Comparison of ENCODE assay signal across 11 cellular contexts in the genomic region with DNA sequence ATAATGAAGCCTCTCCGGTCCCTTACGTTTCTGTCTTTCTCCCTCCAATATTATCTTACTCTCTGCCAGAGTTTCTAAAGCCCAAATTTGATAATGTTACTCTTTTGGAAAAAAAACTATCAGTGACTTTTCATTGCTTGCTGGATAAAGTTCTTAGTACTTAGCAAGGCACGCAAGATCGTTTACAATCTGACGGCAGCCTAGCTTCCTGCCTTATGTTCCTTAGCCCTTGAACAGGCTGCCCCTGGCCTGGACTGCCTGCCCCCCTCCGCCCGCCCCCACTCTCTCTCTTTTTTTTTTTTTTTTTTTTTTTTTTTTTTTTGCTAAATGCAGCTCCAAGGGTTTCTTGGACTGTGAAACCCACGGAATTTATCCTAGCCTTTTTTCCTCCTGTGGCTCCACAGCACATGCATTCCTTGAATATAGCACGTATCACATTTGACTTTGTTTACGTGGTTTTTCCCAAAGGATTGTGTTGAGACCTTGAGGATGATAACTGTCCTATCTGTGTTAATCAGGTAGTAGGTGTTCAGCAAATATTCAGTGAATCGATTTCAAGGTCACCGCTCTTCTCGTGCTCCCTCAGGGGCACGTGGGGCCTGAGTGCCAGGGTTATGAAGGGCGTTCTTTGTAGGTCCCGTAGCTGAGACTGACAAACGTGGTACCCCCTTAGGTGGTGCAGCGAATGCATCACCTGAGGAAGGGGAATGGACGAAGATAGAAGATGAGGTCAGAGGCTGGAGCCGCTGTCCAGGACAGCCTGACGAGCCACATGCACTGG.
DNase-seq lines count a peak whose midpoint lies in the region; ATAC-seq and TF ChIP-seq lines count a peak whose summit lies in the region.
"Had no signal": no experiment of that assay in that cellular context is flagged by ENCODE, and none has a peak within 500 bp of the region (broad histone marks: within the 10 kb centered on the region; RNA-seq: fewer than 3 reads in every experiment).

No MANE protein-coding gene starts in this region.

- H3K4me1 ChIP-seq in Caco-2 (peaks cover 24% of the 10 kb centered on the region), iPS-20b (ENCODE audit: insufficient read depth, low read length) (peaks cover 6% of the 10 kb centered on the region; the same call in 1 of the 2 replicates)

- TF ChIP-seq CTCF in Caco-2 (IDR thresholded peaks at IDR 0.05; ENCODE audit: insufficient read depth in 1 of 2, low read depth in 1 of 2, low read length in 1 of 2, severe bottlenecking in 1 of 2, unreplicated experiment in 1 of 2) = no peak
- no peak for TF ChIP-seq CTCF in cardiac fibroblast (IDR thresholded peaks at IDR 0.05; ENCODE audit: low read depth, low read length)

- ATAC-seq in HG03460 (IDR thresholded peaks at IDR 0.05; ENCODE audit: unreplicated experiment) = no peak

- DNase-seq in Caco-2 = no peak
- peak; percentile 41 to 78 for DNase-seq in cardiac fibroblast (ENCODE audit: low read depth in 2 of 2)
- DNase-seq in renal cortical epithelial cell (ENCODE audit: low read depth) = peak; percentile 63
- no peak for DNase-seq in DMS153 (lab: John Stamatoyannopoulos, UW)
- DNase-seq in T-helper 2 cell = no peak
- no peak for DNase-seq in NOMO-1 treated with DMSO at 0.1 percent for 48 hours (lab: John Stamatoyannopoulos, UW; ENCODE audit: unreplicated experiment)
- DNase-seq: activated T-cell treated with anti-CD3 and anti-CD28 coated beads, Interleukin-2, amount 50 U/mL, for 48 hours; RPMI8226; stimulated activated naive CD4-positive, alpha-beta T cell had no signal

- H3K36me3 ChIP-seq in Caco-2 (ENCODE audit: control insufficient read depth, insufficient read depth, low read length) (peaks cover 1% of the 10 kb centered on the region; the same call in 1 of the 2 replicates), iPS-20b (ENCODE audit: insufficient read depth, low read depth, low read length) (no peaks in the 10 kb centered on the region; the same call in 1 of the 2 replicates)

- no peak overlapping the region for H3K27ac ChIP-seq in iPS-20b (ENCODE audit: low read length)

- 0 out of 2 replicates have a peak overlapping the region, but pooled peaks have one; percentile 6 for H3K9ac ChIP-seq in iPS-20b (ENCODE audit: low read depth, low read length)

- peak overlapping the region; percentile 81 for H3K27ac Mint-ChIP-seq in Caco-2 (ENCODE audit: unreplicated experiment)

- H3K36me3 Mint-ChIP-seq in Caco-2 (ENCODE audit: insufficient read depth, unreplicated experiment) = peaks cover 30% of the 10 kb centered on the region

- intact Hi-C loops in Caco-2 (cut with micrococcal nuclease; ENCODE audit: unreplicated experiment) = no loop called here

- H3K4me3 Mint-ChIP-seq in Caco-2 (ENCODE audit: unreplicated experiment) = no peak overlapping the region

- H3K9me3 ChIP-seq in Caco-2 (no peaks in the 10 kb centered on the region), iPS-20b (ENCODE audit: insufficient read depth, low read depth, low read length) (no peaks in the 10 kb centered on the region)

- H3K9me3 Mint-ChIP-seq in Caco-2 (ENCODE audit: unreplicated experiment) = no peaks in the 10 kb centered on the region

- H3K27me3 Mint-ChIP-seq in Caco-2 (ENCODE audit: insufficient read depth, unreplicated experiment) = no peaks in the 10 kb centered on the region

- POLR2A ChIA-PET in Caco-2 (lab: Charles Lee) = no interaction called here

- no peak overlapping the region for H3K4me3 ChIP-seq in Caco-2 (ENCODE audit: low read depth, low read length)
- no peak overlapping the region for H3K4me3 ChIP-seq in cardiac fibroblast (replicated peaks in 1 of 2; ENCODE audit: low read depth in 2 of 2, low read length in 2 of 2)
- H3K4me3 ChIP-seq in iPS-20b (ENCODE audit: low read length) = no peak overlapping the region

- peaks cover 37% of the 10 kb centered on the region for H3K4me1 Mint-ChIP-seq in Caco-2 (ENCODE audit: low read depth, unreplicated experiment)

- CTCF ChIA-PET in Caco-2 (lab: Charles Lee) = interaction anchor here (0.6 kb wide), 1 partner anchor 123 kb away, joined by 4 read pairs; no protein-coding TSS in a partner anchor

- H3K27me3 ChIP-seq in Caco-2 (replicated peaks; ENCODE audit: control insufficient read depth, insufficient read depth, low read length) (no peaks in the 10 kb centered on the region), iPS-20b (ENCODE audit: insufficient read depth, low read length) (no peaks in the 10 kb centered on the region)

- no TSS peak for BruUV-seq in Caco-2 (replicated peaks; lab: Mats Ljungman, UMichigan)

Comparison
In these comparisons a context has a peak if more than half of its experiments do, and no peak if none do; other contexts are left out.
1. DNase-seq: peak in cardiac fibroblast (2 of 2) and renal cortical epithelial cell (single experiment); none in Caco-2 (0 of 2), DMS153 (single experiment), T-helper 2 cell (0 of 5) and NOMO-1 treated with DMSO at 0.1 percent for 48 hours (single experiment).